In the genomic region with DNA sequence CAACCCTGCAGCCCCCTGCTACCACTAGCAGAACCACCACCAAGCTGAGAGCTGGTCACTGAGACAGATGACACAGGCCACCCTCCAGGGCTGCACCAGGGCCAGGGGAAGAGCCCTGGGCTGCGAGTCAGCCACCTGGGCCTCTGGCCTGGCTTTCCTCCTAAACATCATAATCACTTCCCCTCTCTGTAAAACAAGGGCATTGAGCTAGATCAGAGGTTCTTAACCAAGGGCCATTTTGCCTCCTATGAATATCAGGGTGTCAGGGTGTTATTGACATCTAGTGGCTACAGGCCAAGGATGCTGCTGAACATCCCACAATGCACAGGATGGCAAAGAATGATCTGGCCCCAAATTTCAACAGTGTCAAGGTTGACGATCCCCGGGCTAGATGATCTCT, we compare ENCODE assay signal across 21 cellular contexts.
"Had no signal": no experiment of that assay in that cellular context is flagged by ENCODE, and none has a peak within 500 bp of the region (broad histone marks: within the 10 kb centered on the region; RNA-seq: fewer than 3 reads in every experiment).

No MANE protein-coding gene starts in this region.

- H3K27ac Mint-ChIP-seq: activated CD4-positive, alpha-beta T cell treated with anti-CD3 and anti-CD28 coated beads, Interleukin-2, amount 10 ng/mL, durations not matched to agents 7 days and 5 days; activated naive CD4-positive, alpha-beta T cell treated with anti-CD3 and anti-CD28 coated beads for 36 hours; progenitor cell of endocrine pancreas; type B pancreatic cell had no signal

- H3K4me1 ChIP-seq: adrenal gland had no signal

- H3K9me3 Mint-ChIP-seq: activated CD4-positive, alpha-beta T cell treated with anti-CD3 and anti-CD28 coated beads, Interleukin-2, amount 10 ng/mL, durations not matched to agents 7 days and 5 days; activated naive CD4-positive, alpha-beta T cell treated with anti-CD3 and anti-CD28 coated beads for 36 hours; naive thymus-derived CD4-positive, alpha-beta T cell; type B pancreatic cell had no signal

- H3K4me3 ChIP-seq: adrenal gland, cardiac muscle cell, dorsolateral prefrontal cortex, hepatocyte, left lung, skin epidermis had no signal

- H3K9me3 ChIP-seq: adrenal gland, left lung had no signal

- H3K27me3 ChIP-seq: adrenal gland, cardiac muscle cell, dorsolateral prefrontal cortex, hepatocyte, left lung had no signal

- H3K27me3 Mint-ChIP-seq: activated CD4-positive, alpha-beta T cell treated with anti-CD3 and anti-CD28 coated beads, Interleukin-2, amount 10 ng/mL, durations not matched to agents 7 days and 5 days; naive thymus-derived CD4-positive, alpha-beta T cell; progenitor cell of endocrine pancreas; type B pancreatic cell had no signal

- H3K27ac ChIP-seq: adrenal gland, cardiac muscle cell, hepatocyte, left lung, skin epidermis had no signal

- DNase-seq: activated CD4-positive, alpha-beta T cell treated with anti-CD3 and anti-CD28 coated beads, Interleukin-2, amount 10 ng/mL, durations not matched to agents 7 days and 5 days; activated CD8-positive, alpha-beta memory T cell treated with anti-CD3 and anti-CD28 coated beads for 24 hours; activated naive CD4-positive, alpha-beta T cell treated with anti-CD3 and anti-CD28 coated beads for 36 hours; activated T-cell treated with anti-CD3 and anti-CD28 coated beads for 4 hours; adrenal gland; dorsolateral prefrontal cortex; islet precursor cell; left lung; mammary epithelial cell; naive thymus-derived CD4-positive, alpha-beta T cell; nucleus accumbens; right cardiac atrium; stimulated activated CD4-positive, alpha-beta T cell treated with anti-CD3 and anti-CD28 coated beads, Interleukin-15, amount 100 ng/mL, for 24 hours; stimulated activated CD4-positive, alpha-beta T cell treated with anti-CD3 and anti-CD28 coated beads, Interleukin-4, amount 100 ng/mL, for 1 hour; stimulated activated naive CD4-positive, alpha-beta T cell treated with Interleukin-2 at 50 U/mL for 16 hours; SW 1271 had no signal

- ATAC-seq: left lung; naive thymus-derived CD4-positive, alpha-beta T cell; right cardiac atrium had no signal

- H3K4me3 Mint-ChIP-seq: activated CD4-positive, alpha-beta T cell treated with anti-CD3 and anti-CD28 coated beads, Interleukin-2, amount 10 ng/mL, durations not matched to agents 7 days and 5 days; activated naive CD4-positive, alpha-beta T cell treated with anti-CD3 and anti-CD28 coated beads for 36 hours; naive thymus-derived CD4-positive, alpha-beta T cell; type B pancreatic cell had no signal
